ENCODE assay signal across 18 cellular contexts in the genomic region with DNA sequence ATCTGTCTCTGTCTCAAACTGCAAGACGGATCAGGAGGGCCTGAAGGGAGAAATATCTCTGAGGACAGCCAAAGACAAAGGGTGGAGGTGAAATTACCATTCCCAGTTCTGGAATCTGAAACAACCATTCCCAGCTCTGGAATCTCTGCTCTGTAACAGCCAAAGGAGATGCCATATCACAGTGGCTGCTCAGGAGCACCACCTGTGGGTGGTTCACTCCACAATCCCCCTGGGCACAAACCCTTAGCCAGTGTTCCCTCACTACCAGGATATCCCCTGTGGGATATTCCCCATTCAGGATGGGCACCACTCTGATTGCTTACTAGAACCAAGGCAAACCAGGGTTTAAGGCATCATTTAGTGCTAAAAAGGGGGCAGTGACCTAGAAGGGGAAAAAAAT.
DNase-seq lines count a peak whose midpoint lies in the region; ATAC-seq, FAIRE-seq and TF ChIP-seq lines count a peak whose summit lies in the region.
"Had no signal": no experiment of that assay in that cellular context is flagged by ENCODE, and none has a peak within 500 bp of the region (broad histone marks: within the 10 kb centered on the region; RNA-seq: fewer than 3 reads in every experiment).

No MANE protein-coding gene starts in this region.

- H3K27me3 ChIP-seq in Panc1 (ENCODE audit: control insufficient read depth, insufficient read depth, low read length): no peaks in the 10 kb centered on the region

- in situ Hi-C loops in Panc1 (cut with HindIII; ENCODE audit: low pct_unique_long_range_greater_than_20kb, low sequenced_read_pairs): no loop called here

- intact Hi-C loops in Panc1 (cut with micrococcal nuclease; ENCODE audit: unreplicated experiment): no loop called here

- no TSS peak for BruUV-seq in Panc1 (replicated peaks; lab: Mats Ljungman, UMichigan)

- TF ChIP-seq CTCF in A549 (IDR thresholded peaks at IDR 0.05): no peak
- TF ChIP-seq CTCF in GM12872 (IDR thresholded peaks at IDR 0.05; ENCODE audit: insufficient read depth, low read depth, low read length): 0 out of 3 replicates have a peak, but pooled peaks have one; percentile 6
- peak; percentile 33 for TF ChIP-seq CTCF in Panc1 (IDR thresholded peaks at IDR 0.05)
- TF ChIP-seq CTCF in fibroblast of villous mesenchyme (IDR thresholded peaks at IDR 0.05; ENCODE audit: insufficient read depth, low read depth, low read length): peak; percentile 35

- H3K4me3 ChIP-seq in A549: no peak overlapping the region
- H3K4me3 ChIP-seq in Panc1 (ENCODE audit: low read depth in 2 of 2, low read length in 2 of 2): no peak overlapping the region
- H3K4me3 ChIP-seq in fibroblast of villous mesenchyme (ENCODE audit: low read depth, low read length): no peak overlapping the region
- H3K4me3 ChIP-seq: HAP-1 had no signal

- peak; percentile 12 to 21; a peak in 2 of 5 replicates for TF ChIP-seq RAD21 in A549 (conservative IDR thresholded peaks at IDR 0.05 in 1 of 2, IDR thresholded peaks at IDR 0.05 in 1 of 2)

- DNase-seq in A549 (ENCODE audit: low read depth in 1 of 2, low spot score in 1 of 2): no peak
- no peak for DNase-seq in Panc1 (ENCODE audit: low read depth, low spot score)
- DNase-seq in fibroblast of villous mesenchyme (ENCODE audit: low read depth): no peak
- DNase-seq in CD1c-positive myeloid dendritic cell (ENCODE audit: extremely low spot score): no peak
- no peak for DNase-seq in RPMI8226
- DNase-seq: activated CD8-positive, alpha-beta memory T cell treated with anti-CD3 and anti-CD28 coated beads for 24 hours; glutamatergic neuron; mesenchymal stem cell; NCI-H1048; NCI-H2107; T-helper 17 cell had no signal

- POLR2A ChIA-PET in A549 (lab: Yijun Ruan, JAX) (no interaction called here), Panc1 (lab: Charles Lee) (no interaction called here)

- CTCF ChIA-PET in A549 (lab: Yijun Ruan, JAX): interaction anchor here (0.6 to 1.3 kb wide), 2 partner anchors 511 to 861 kb away, joined by 3 read pairs; no protein-coding TSS in a partner anchor
- CTCF ChIA-PET in Panc1 (lab: Charles Lee): no interaction called here

- H3K4me2 ChIP-seq in A549: no peak overlapping the region

- no peaks in the 10 kb centered on the region for H3K9me3 ChIP-seq in A549
- no peaks in the 10 kb centered on the region for H3K9me3 ChIP-seq in Panc1 (ENCODE audit: control insufficient read depth, insufficient read depth, low read depth, low read length)
- H3K9me3 ChIP-seq: HAP-1 had no signal

- FAIRE-seq in A549 (lab: Jason Lieb, UNC): no peak
- FAIRE-seq: G401.6 had no signal

- WGBS in A549 (ENCODE audit: missing lambda C conversion rate): 0% methylated on average over 1 of the region's 1 CpG

- H3K4me1 ChIP-seq in A549: no peaks in the 10 kb centered on the region
- H3K4me1 ChIP-seq in Panc1 (ENCODE audit: control insufficient read depth, insufficient read depth, low read length): no peaks in the 10 kb centered on the region
- H3K4me1 ChIP-seq: HAP-1 had no signal

- peak in 1 of 2 experiments; percentile 59; a peak in 1 of 6 replicates for ATAC-seq in A549
- no peak for ATAC-seq in Panc1
- ATAC-seq in GM19452 (IDR thresholded peaks at IDR 0.05; ENCODE audit: unreplicated experiment): no peak
- no peak for ATAC-seq in HG03354 (IDR thresholded peaks at IDR 0.05; ENCODE audit: poor library complexity, severe bottlenecking, unreplicated experiment)
- ATAC-seq: activated T-helper 17 cell treated with anti-CD3 and anti-CD28 coated beads, Interleukin-2, amount 50 U/mL, for 72 hours; sciatic nerve; T-helper 17 cell had no signal

- no peak for TF ChIP-seq POLR2A in A549 (IDR thresholded peaks at IDR 0.05; ENCODE audit: low read length)

- no peak overlapping the region for H3K27ac ChIP-seq in A549
- no peak overlapping the region for H3K27ac ChIP-seq in Panc1 (ENCODE audit: low read length)

- no peaks in the 10 kb centered on the region for H3K36me3 ChIP-seq in Panc1 (ENCODE audit: control insufficient read depth, insufficient read depth, low read length)
- H3K36me3 ChIP-seq: HAP-1 had no signal

- TF ChIP-seq EP300 in A549 (IDR thresholded peaks at IDR 0.05): no peak

TF ChIP-seq in A549, 52 proteins besides CTCF, POLR2A, EP300 and RAD21:
- no peak for TF ChIP-seq EHF (CRISPR knock-in tag; IDR thresholded peaks at IDR 0.05)
- no peak for TF ChIP-seq RARB (CRISPR knock-in tag; IDR thresholded peaks at IDR 0.05)
- TF ChIP-seq NPAS2 (CRISPR knock-in tag; IDR thresholded peaks at IDR 0.05; ENCODE audit: borderline replicate concordance): no peak
- no peak for TF ChIP-seq FOSB (CRISPR knock-in tag; IDR thresholded peaks at IDR 0.05)
- TF ChIP-seq ZNF302 (CRISPR knock-in tag; IDR thresholded peaks at IDR 0.05): no peak
- no peak for TF ChIP-seq HES2 (IDR thresholded peaks at IDR 0.05)
- TF ChIP-seq GATA3 (IDR thresholded peaks at IDR 0.05; ENCODE audit: borderline replicate concordance): no peak
- TF ChIP-seq BHLHE40 (IDR thresholded peaks at IDR 0.05; ENCODE audit: low read depth, low read length): no peak
- no peak for TF ChIP-seq RCOR1 (IDR thresholded peaks at IDR 0.05; ENCODE audit: low read depth, low read length)
- no peak for TF ChIP-seq FOSL2 (IDR thresholded peaks at IDR 0.05)
- TF ChIP-seq FOSL2 (CRISPR knock-in tag; IDR thresholded peaks at IDR 0.05): no peak
- TF ChIP-seq NR3C1 (IDR thresholded peaks at IDR 0.05): no peak
- no peak for TF ChIP-seq EHMT2 (IDR thresholded peaks at IDR 0.05; ENCODE audit: low read depth)
